In genomic region chr3:155854147-155854940, GRCh38 we compare ENCODE assay signal across 1 cellular context.
A peak's percentile ranks its signal among the peaks of the same experiment; 100 is the strongest.
TF ChIP-seq lines count a peak whose summit lies in the region.

Gene SLC33A1 (minus strand): TSS chr3:155854427. CDS start chr3:155853997, 430 bp downstream.

TF ChIP-seq in K562, 482 proteins besides CTCF, POLR2A, EP300 and RAD21 (continued from another document and continues in another):
- TF ChIP-seq FOXO4 (CRISPR knock-in tag; IDR thresholded peaks at IDR 0.05) (peak; percentile 41; the same call in 1 of the 2 replicates), C11orf30 (IDR thresholded peaks at IDR 0.05; ENCODE audit: low read depth) (peak; percentile 96), BHLHE40 (IDR thresholded peaks at IDR 0.05; ENCODE audit: low read length) (peak; percentile 98), ZNF707 (CRISPR knock-in tag; conservative IDR thresholded peaks at IDR 0.05) (no peak), RBM15 (IDR thresholded peaks at IDR 0.05; ENCODE audit: insufficient read depth, low read length) (no peak), NFIC (IDR thresholded peaks at IDR 0.05) (peak; percentile 60), HES1 (IDR thresholded peaks at IDR 0.05; ENCODE audit: low read depth) (0 out of 2 replicates have a peak, but pooled peaks have one; percentile 32), ESRRA (IDR thresholded peaks at IDR 0.05; ENCODE audit: borderline replicate concordance, low read depth) (peak; percentile 87; the same call in 1 of the 2 replicates), ZNF395 (CRISPR knock-in tag; IDR thresholded peaks at IDR 0.05) (peak; percentile 88), SREBF2 (CRISPR knock-in tag; IDR thresholded peaks at IDR 0.05) (peak; percentile 43; the same call in 1 of the 2 replicates), GMEB1 (CRISPR knock-in tag; IDR thresholded peaks at IDR 0.05) (peak; percentile 82), MCM3 (IDR thresholded peaks at IDR 0.05) (no peak), ZNF717 (CRISPR knock-in tag; IDR thresholded peaks at IDR 0.05) (no peak), FOXK2 (conservative IDR thresholded peaks at IDR 0.05 in 1 of 2, IDR thresholded peaks at IDR 0.05 in 1 of 2; ENCODE audit: low read depth in 2 of 2) (peak; percentile 93 to 96), E2F4 (CRISPR knock-in tag; IDR thresholded peaks at IDR 0.05; ENCODE audit: low read depth) (peak; percentile 11; the same call in 1 of the 2 replicates), NCOR1 (IDR thresholded peaks at IDR 0.05) (peak; percentile 69), UBTF (IDR thresholded peaks at IDR 0.05; ENCODE audit: borderline replicate concordance in 1 of 2, low read depth in 2 of 2, low read length in 2 of 2) (peak; percentile 99), SFPQ (IDR thresholded peaks at IDR 0.05; ENCODE audit: low read depth, low read length) (no peak), ZNF583 (CRISPR knock-in tag; IDR thresholded peaks at IDR 0.05) (peak; percentile 82), ARID3A (IDR thresholded peaks at IDR 0.05; ENCODE audit: borderline replicate concordance, low read depth, low read length) (peak; percentile 96), PHF8 (IDR thresholded peaks at IDR 0.05; ENCODE audit: borderline replicate concordance, low read length) (peak; percentile 90; the same call in 1 of the 2 replicates), ZNF184 (CRISPR knock-in tag; IDR thresholded peaks at IDR 0.05) (no peak), ZNF175 (CRISPR knock-in tag; IDR thresholded peaks at IDR 0.05; ENCODE audit: low read depth) (peak; percentile 74), GABPB1 (CRISPR knock-in tag; IDR thresholded peaks at IDR 0.05) (peak; percentile 100), YBX1 (IDR thresholded peaks at IDR 0.05) (no peak), SP1 (CRISPR knock-in tag; IDR thresholded peaks at IDR 0.05) (peak; percentile 98), PCBP2 (IDR thresholded peaks at IDR 0.05; ENCODE audit: low read depth, low read length, poor library complexity, severe bottlenecking) (no peak), E2F6 (IDR thresholded peaks at IDR 0.05; ENCODE audit: borderline replicate concordance in 1 of 2, extremely low read depth in 1 of 2, insufficient read depth in 1 of 2, insufficient read length in 1 of 2, low read depth in 1 of 2, low read length in 1 of 2, poor library complexity in 1 of 2, severe bottlenecking in 1 of 2) (peak; percentile 94 to 96), ATF7 (IDR thresholded peaks at IDR 0.05) (peak; percentile 97), PKNOX1 (IDR thresholded peaks at IDR 0.05) (peak; percentile 86), SRSF1 (IDR thresholded peaks at IDR 0.05; ENCODE audit: low read depth, low read length) (no peak), HIVEP1 (CRISPR knock-in tag; IDR thresholded peaks at IDR 0.05) (peak; percentile 75; the same call in 1 of the 2 replicates), USF1 (CRISPR knock-in tag; IDR thresholded peaks at IDR 0.05) (peak; percentile 99), NELFE (IDR thresholded peaks at IDR 0.05; ENCODE audit: insufficient read depth, insufficient read length) (no peak), PRMT5 (CRISPR knock-in tag; IDR thresholded peaks at IDR 0.05) (no peak), PATZ1 (CRISPR knock-in tag; IDR thresholded peaks at IDR 0.05; ENCODE audit: borderline replicate concordance) (0 out of 2 replicates have a peak, but pooled peaks have one; percentile 20)
